1 cellular context compared by ENCODE assay signal in the genomic region with DNA sequence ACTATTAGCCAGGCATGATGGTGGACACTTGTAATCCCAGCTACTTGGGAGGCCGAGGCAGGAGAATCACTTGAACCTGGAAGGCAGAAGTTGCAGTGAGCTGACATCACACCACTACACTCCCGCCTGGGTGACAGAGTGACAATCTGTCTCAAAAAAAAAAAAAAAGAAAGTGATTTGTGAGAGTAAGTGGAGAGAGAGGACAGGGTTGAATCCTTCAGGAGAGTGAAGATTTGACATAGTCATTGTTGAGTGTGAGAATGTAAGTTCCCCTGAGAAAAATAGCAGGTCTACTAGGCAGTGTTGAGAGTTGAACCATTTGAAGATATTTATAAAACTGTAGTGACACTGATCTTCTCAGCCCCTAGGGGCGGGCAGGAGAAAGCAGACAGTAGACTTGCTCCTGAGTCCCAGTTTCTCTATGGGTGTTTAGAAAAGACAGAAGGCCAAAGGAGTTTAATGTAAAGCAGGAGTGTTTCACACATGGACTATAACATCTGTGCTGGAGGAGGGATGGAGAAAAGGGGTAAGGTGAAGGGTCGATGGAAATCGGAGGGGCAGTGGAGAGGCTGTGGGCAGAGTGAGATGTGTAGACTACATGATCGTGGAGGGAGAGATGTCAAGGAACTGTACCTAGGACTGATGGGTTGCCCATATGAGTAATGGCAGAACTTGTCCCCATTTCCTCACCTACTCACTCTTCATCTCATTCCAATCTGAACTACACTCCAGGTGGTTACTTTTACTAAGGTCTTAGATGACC.
TF ChIP-seq lines count a peak whose summit lies in the region.

No MANE protein-coding gene starts in this region.

TF ChIP-seq in HepG2, 621 proteins besides CTCF, POLR2A, EP300 and RAD21:
- TF ChIP-seq ZNF317 (CRISPR knock-in tag; IDR thresholded peaks at IDR 0.05) (no peak), ZMYM4 (CRISPR knock-in tag; IDR thresholded peaks at IDR 0.05) (no peak), RAD51 (IDR thresholded peaks at IDR 0.05; ENCODE audit: borderline replicate concordance) (no peak), THAP11 (CRISPR knock-in tag; IDR thresholded peaks at IDR 0.05) (no peak), ZFYVE20 (CRISPR knock-in tag; IDR thresholded peaks at IDR 0.05; ENCODE audit: borderline replicate concordance, low read depth) (no peak), ZFP1 (CRISPR knock-in tag; IDR thresholded peaks at IDR 0.05) (no peak), ZC3H4 (CRISPR knock-in tag; IDR thresholded peaks at IDR 0.05; ENCODE audit: borderline replicate concordance) (no peak), KLF6 (CRISPR knock-in tag; IDR thresholded peaks at IDR 0.05) (no peak), ZNF329 (CRISPR knock-in tag; IDR thresholded peaks at IDR 0.05; ENCODE audit: low read depth) (no peak)
- TF ChIP-seq, protein P1, sequence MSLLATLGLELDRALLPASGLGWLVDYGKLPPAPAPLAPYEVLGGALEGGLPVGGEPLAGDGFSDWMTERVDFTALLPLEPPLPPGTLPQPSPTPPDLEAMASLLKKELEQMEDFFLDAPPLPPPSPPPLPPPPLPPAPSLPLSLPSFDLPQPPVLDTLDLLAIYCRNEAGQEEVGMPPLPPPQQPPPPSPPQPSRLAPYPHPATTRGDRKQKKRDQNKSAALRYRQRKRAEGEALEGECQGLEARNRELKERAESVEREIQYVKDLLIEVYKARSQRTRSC (CRISPR knock-in tag; IDR thresholded peaks at IDR 0.05; ENCODE audit: low read depth) = no peak
- TF ChIP-seq, protein P2, sequence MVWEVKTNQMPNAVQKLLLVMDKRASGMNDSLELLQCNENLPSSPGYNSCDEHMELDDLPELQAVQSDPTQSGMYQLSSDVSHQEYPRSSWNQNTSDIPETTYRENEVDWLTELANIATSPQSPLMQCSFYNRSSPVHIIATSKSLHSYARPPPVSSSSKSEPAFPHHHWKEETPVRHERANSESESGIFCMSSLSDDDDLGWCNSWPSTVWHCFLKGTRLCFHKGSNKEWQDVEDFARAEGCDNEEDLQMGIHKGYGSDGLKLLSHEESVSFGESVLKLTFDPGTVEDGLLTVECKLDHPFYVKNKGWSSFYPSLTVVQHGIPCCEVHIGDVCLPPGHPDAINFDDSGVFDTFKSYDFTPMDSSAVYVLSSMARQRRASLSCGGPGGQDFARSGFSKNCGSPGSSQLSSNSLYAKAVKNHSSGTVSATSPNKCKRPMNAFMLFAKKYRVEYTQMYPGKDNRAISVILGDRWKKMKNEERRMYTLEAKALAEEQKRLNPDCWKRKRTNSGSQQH (CRISPR knock-in tag; IDR thresholded peaks at IDR 0.05; ENCODE audit: low read depth) = no peak
- TF ChIP-seq, protein P3, sequence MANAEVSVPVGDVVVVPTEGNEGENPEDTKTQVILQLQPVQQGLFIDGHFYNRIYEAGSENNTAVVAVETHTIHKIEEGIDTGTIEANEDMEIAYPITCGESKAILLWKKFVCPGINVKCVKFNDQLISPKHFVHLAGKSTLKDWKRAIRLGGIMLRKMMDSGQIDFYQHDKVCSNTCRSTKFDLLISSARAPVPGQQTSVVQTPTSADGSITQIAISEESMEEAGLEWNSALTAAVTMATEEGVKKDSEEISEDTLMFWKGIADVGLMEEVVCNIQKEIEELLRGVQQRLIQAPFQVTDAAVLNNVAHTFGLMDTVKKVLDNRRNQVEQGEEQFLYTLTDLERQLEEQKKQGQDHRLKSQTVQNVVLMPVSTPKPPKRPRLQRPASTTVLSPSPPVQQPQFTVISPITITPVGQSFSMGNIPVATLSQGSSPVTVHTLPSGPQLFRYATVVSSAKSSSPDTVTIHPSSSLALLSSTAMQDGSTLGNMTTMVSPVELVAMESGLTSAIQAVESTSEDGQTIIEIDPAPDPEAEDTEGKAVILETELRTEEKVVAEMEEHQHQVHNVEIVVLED (CRISPR knock-in tag; IDR thresholded peaks at IDR 0.05; ENCODE audit: borderline replicate concordance) = no peak
- TF ChIP-seq, protein P4, sequence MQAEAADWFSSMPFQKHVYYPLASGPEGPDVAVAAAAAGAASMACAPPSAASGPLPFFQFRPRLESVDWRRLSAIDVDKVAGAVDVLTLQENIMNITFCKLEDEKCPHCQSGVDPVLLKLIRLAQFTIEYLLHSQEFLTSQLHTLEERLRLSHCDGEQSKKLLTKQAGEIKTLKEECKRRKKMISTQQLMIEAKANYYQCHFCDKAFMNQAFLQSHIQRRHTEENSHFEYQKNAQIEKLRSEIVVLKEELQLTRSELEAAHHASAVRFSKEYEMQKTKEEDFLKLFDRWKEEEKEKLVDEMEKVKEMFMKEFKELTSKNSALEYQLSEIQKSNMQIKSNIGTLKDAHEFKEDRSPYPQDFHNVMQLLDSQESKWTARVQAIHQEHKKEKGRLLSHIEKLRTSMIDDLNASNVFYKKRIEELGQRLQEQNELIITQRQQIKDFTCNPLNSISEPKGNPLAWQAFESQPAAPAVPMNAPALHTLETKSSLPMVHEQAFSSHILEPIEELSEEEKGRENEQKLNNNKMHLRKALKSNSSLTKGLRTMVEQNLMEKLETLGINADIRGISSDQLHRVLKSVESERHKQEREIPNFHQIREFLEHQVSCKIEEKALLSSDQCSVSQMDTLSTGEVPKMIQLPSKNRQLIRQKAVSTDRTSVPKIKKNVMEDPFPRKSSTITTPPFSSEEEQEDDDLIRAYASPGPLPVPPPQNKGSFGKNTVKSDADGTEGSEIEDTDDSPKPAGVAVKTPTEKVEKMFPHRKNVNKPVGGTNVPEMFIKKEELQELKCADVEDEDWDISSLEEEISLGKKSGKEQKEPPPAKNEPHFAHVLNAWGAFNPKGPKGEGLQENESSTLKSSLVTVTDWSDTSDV (CRISPR knock-in tag; IDR thresholded peaks at IDR 0.05) = no peak
